24 cellular contexts compared by ENCODE assay signal in genomic region chr9:18122156-18122555, GRCh38.
DNase-seq lines count a peak whose midpoint lies in the region; ATAC-seq lines count a peak whose summit lies in the region.
"Had no signal": no experiment of that assay in that cellular context is flagged by ENCODE, and none has a peak within 500 bp of the region (broad histone marks: within the 10 kb centered on the region; RNA-seq: fewer than 3 reads in every experiment).

No MANE protein-coding gene starts in this region.

- ATAC-seq in GM19023 (IDR thresholded peaks at IDR 0.05; ENCODE audit: unreplicated experiment): no peak
- no peak for ATAC-seq in HG02981 (IDR thresholded peaks at IDR 0.05; ENCODE audit: unreplicated experiment)
- ATAC-seq: HepG2; pancreas; sciatic nerve; stimulated activated memory B cell treated with anti-CD40 and anti-IgM and Interleukin-4, amounts not matched to agents 10 μg/mL and 1 μg/mL and 100 μg/mL, for 72 hours had no signal

- DNase-seq in EL (peak; percentile 52), NCI-H446 (lab: John Stamatoyannopoulos, UW) (peak; percentile 35 to 74), dedifferentiated amniotic fluid mesenchymal stem cell (ENCODE audit: extremely low spot score) (peak; percentile 27), pulmonary artery endothelial cell (ENCODE audit: low read depth, low spot score) (peak; percentile 45), ureter (ENCODE audit: low spot score) (no peak)
- DNase-seq: activated CD4-positive, alpha-beta T cell treated with anti-CD3 and anti-CD28 coated beads, Interleukin-2, amount 10 ng/mL, durations not matched to agents 7 days and 5 days; activated CD8-positive, alpha-beta memory T cell treated with anti-CD3 and anti-CD28 coated beads, Interleukin-2, amount 50 U/mL, for 4 hours; activated effector memory CD4-positive, alpha-beta T cell treated with anti-CD3 and anti-CD28 coated beads, Interleukin-2, amount 50 U/mL, for 16 hours; amniotic stem cell; BE2C; Calu3; H9; head of caudate nucleus; MG63; NCI-H187; NCI-H345; pancreas; SHP77; T-helper 1 cell had no signal
